25 cellular contexts compared by ENCODE assay signal in genomic region chr6:138239774-138240173, GRCh38. TPM values are rescaled to one million over a fixed set of nuclear protein-coding genes. Genes with fewer than 3 reads are reported as not detected.
"Had no signal": no experiment of that assay in that cellular context is flagged by ENCODE, and none has a peak within 500 bp of the region (broad histone marks: within the 10 kb centered on the region; RNA-seq: fewer than 3 reads in every experiment).

No MANE protein-coding gene starts in this region.

- H3K9me3 ChIP-seq: adrenal gland, breast epithelium, Peyer's patch, SJSA1 had no signal

- H3K27ac ChIP-seq: adrenal gland, breast epithelium, Peyer's patch, RWPE1, SJSA1 had no signal

- H3K36me3 ChIP-seq: adrenal gland, breast epithelium, Peyer's patch, SJSA1 had no signal

- ATAC-seq: activated CD4-positive, CD25-positive, alpha-beta regulatory T cell treated with anti-CD3 and anti-CD28 coated beads, Interleukin-2, amount 50 U/mL, for 24 hours; activated CD8-positive, alpha-beta T cell treated with anti-CD3 and anti-CD28 coated beads for 36 hours; activated T-cell treated with anti-CD3 and anti-CD28 coated beads, Interleukin-2, amount 50 U/mL, for 72 hours; SK-N-SH treated with all-trans-retinoic acid at 6 μM for 48 hours had no signal

- H3K4me1 ChIP-seq: adrenal gland, breast epithelium, Peyer's patch, SJSA1 had no signal

- H3K4me3 ChIP-seq: adrenal gland, breast epithelium, Peyer's patch, SJSA1 had no signal

- H3K27me3 ChIP-seq: breast epithelium, Peyer's patch had no signal

- DNase-seq: activated CD4-positive, alpha-beta T cell treated with anti-CD3 and anti-CD28 coated beads for 4 hours; activated CD8-positive, alpha-beta memory T cell treated with anti-CD3 and anti-CD28 coated beads, Interleukin-2, amount 50 U/mL, for 4 hours; activated CD8-positive, alpha-beta T cell treated with anti-CD3 and anti-CD28 coated beads for 36 hours; activated naive CD4-positive, alpha-beta T cell treated with anti-CD3 and anti-CD28 coated beads, Interleukin-2, amount 50 U/mL, for 16 hours; activated naive CD8-positive, alpha-beta T cell treated with anti-CD3 and anti-CD28 coated beads, Interleukin-2, amount 10 ng/mL, durations not matched to agents 7 days and 5 days; activated T-cell treated with anti-CD3 and anti-CD28 coated beads, Interleukin-2, amount 50 U/mL, for 72 hours; adrenal gland; anterior cingulate cortex; MM.1S; NCI-H2029 treated with DMSO at 0.1 percent for 48 hours; NCI-H226; NCI-H526; NCI-H82; Peyer's patch; Right ventricle myocardium superior; SW 1271 had no signal

RNA-seq across cellular contexts. Expression of gene PBOV1, which starts 21.5 kb away (rescaled TPM):
- total RNA-seq: activated CD8-positive, alpha-beta T cell treated with anti-CD3 and anti-CD28 coated beads for 36 hours; activated naive CD8-positive, alpha-beta T cell treated with anti-CD3 and anti-CD28 coated beads, Interleukin-2, amount 10 ng/mL, durations not matched to agents 7 days and 5 days; activated T-cell treated with anti-CD3 and anti-CD28 coated beads, Interleukin-2, amount 50 U/mL, for 72 hours; activated T-helper 2 cell treated with anti-CD3 and anti-CD28 coated beads, Interferon-gamma antibody, Interleukin-2, Interleukin-4, amounts not matched to agents 10 μg/mL and 5 μg/mL and 100 μg/mL, durations not matched to agents 14 hours and 24 hours and 36 hours; adrenal gland; breast epithelium; chondrocyte; NCI-H460; Peyer's patch; Right ventricle myocardium superior; SJSA1; T-helper 1 cell treated with Interleukin-12 subunit alpha and Interleukin-12 subunit beta and Interleukin-4 antibody, amounts not matched to agents 30 ng/mL and 1 ng/mL, for 36 hours had no signal
- polyA plus RNA-seq: adrenal gland had no signal
